16 cellular contexts compared by ENCODE assay signal in the genomic region with DNA sequence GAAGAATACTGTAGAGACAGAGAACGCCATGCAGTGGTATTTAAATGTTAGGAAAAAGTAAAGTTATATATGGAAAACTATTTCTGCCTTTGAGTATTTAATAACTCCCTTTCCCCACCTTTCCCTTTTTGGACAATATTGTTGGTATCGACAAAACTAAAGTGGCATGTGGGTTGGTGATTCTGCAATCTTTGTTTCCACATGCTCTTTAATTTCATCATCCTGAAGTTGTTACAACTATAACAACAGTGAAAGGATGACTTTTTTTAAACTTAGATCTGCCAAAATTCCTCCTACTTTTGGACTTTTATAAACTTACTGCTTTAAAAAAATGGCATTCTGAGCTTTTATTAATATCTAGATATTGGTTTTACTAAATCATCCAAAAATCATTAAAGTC. TPM values are rescaled to one million over a fixed set of nuclear protein-coding genes. Genes with fewer than 3 reads are reported as not detected.
DNase-seq lines count a peak whose midpoint lies in the region; ATAC-seq and TF ChIP-seq lines count a peak whose summit lies in the region.
"Had no signal": no experiment of that assay in that cellular context is flagged by ENCODE, and none has a peak within 500 bp of the region (broad histone marks: within the 10 kb centered on the region; RNA-seq: fewer than 3 reads in every experiment).

No MANE protein-coding gene starts in this region.

- no peak overlapping the region for H3K27ac ChIP-seq in HL-60 (replicated peaks)
- H3K27ac ChIP-seq: Peyer's patch had no signal

- H3K4me3 ChIP-seq in HL-60 (replicated peaks; ENCODE audit: insufficient read depth, low read length) (no peak overlapping the region), choroid plexus epithelial cell (ENCODE audit: low read depth, low read length) (no peak overlapping the region)
- H3K4me3 ChIP-seq: GM12878, K562, Peyer's patch had no signal

- no peaks in the 10 kb centered on the region for H3K27me3 ChIP-seq in HL-60 (ENCODE audit: insufficient read depth, poor library complexity, severe bottlenecking)
- H3K27me3 ChIP-seq: Peyer's patch had no signal

- DNase-seq in AML-193 (lab: John Stamatoyannopoulos, UW) = peak; percentile 24 to 52
- peak; percentile 5 to 31 for DNase-seq in HL-60 (ENCODE audit: low read depth in 1 of 2, low spot score in 1 of 2)
- DNase-seq in choroid plexus epithelial cell (ENCODE audit: low read depth) = peak; percentile 49
- DNase-seq in left lobe of liver (ENCODE audit: low spot score) = no peak
- no peak for DNase-seq in MV-4-11 (lab: John Stamatoyannopoulos, UW)
- no peak for DNase-seq in NCI-H2196 treated with DMSO at 0.1 percent for 48 hours (lab: John Stamatoyannopoulos, UW; ENCODE audit: unreplicated experiment)
- DNase-seq: COR-L47, NCI-H1105 treated with DMSO at 0.1 percent for 48 hours, NCI-H187 treated with DMSO at 0.1 percent for 48 hours, NCI-H446 treated with DMSO at 0.1 percent for 48 hours, NCI-H748 treated with DMSO at 0.1 percent for 48 hours, Peyer's patch, SHP77 had no signal

- TF ChIP-seq CTCF in HL-60 (IDR thresholded peaks at IDR 0.05; ENCODE audit: insufficient read depth, low read length) = no peak
- TF ChIP-seq CTCF in choroid plexus epithelial cell (conservative IDR thresholded peaks at IDR 0.05; ENCODE audit: low read depth, low read length) = no peak

- ATAC-seq in left lobe of liver = peak; percentile 50
- ATAC-seq in HG02588 (IDR thresholded peaks at IDR 0.05; ENCODE audit: unreplicated experiment) = no peak
- ATAC-seq: GM12878, K562 had no signal

RNA-seq across cellular contexts. Expression of a gene that starts 25.3 kb away (rescaled TPM):
- 9.0 TPM for total RNA-seq in left lobe of liver

RNA-seq across cellular contexts. Expression of a gene that starts 57.0 kb away (rescaled TPM):
- total RNA-seq in left lobe of liver = 0.13 TPM

Comparison
In these comparisons a context has a peak if more than half of its experiments do, and no peak if none do; other contexts are left out.
1. DNase-seq: peak in AML-193 (2 of 2), HL-60 (2 of 2) and choroid plexus epithelial cell (single experiment); none in left lobe of liver (single experiment), MV-4-11 (single experiment) and NCI-H2196 treated with DMSO at 0.1 percent for 48 hours (single experiment).